In genomic region chr11:116931206-116931953, GRCh38 we compare ENCODE assay signal across 8 cellular contexts.
A peak's percentile ranks its signal among the peaks of the same experiment; 100 is the strongest.
DNase-seq lines count a peak whose midpoint lies in the region; ATAC-seq and TF ChIP-seq lines count a peak whose summit lies in the region.

No MANE protein-coding gene starts in this region.

- no peak overlapping the region for H3K4me3 ChIP-seq in fibroblast of mammary gland (ENCODE audit: control insufficient read depth, low read depth, low read length)

- ATAC-seq in stimulated activated naive CD8-positive, alpha-beta T cell treated with anti-CD3 and anti-CD28 coated beads, Interleukin-15, Interleukin-2, amounts not matched to agents 100 U/mL and 50 U/mL, for 24 hours: peak; percentile 73
- no peak for ATAC-seq in GM21447 (IDR thresholded peaks at IDR 0.05; ENCODE audit: unreplicated experiment)

- DNase-seq in DMS153 (lab: John Stamatoyannopoulos, UW) (peak; percentile 4), DMS153 treated with DMSO at 0.1 percent for 48 hours (lab: John Stamatoyannopoulos, UW; ENCODE audit: unreplicated experiment) (no peak), T-helper 22 cell (ENCODE audit: low read depth) (peak; percentile 44), fibroblast of mammary gland (ENCODE audit: low read depth) (peak; percentile 13), hepatic stellate cell (ENCODE audit: low spot score) (no peak)
- DNase-seq in stimulated activated naive CD8-positive, alpha-beta T cell treated with anti-CD3 and anti-CD28 coated beads, Interleukin-15, Interleukin-2, amounts not matched to agents 100 U/mL and 50 U/mL, for 24 hours: peak; percentile 34
- no peak for DNase-seq in activated CD4-positive, CD25-positive, alpha-beta regulatory T cell treated with anti-CD3 and anti-CD28 coated beads, Interleukin-2, amount 50 U/mL, for 72 hours

- TF ChIP-seq CTCF in fibroblast of mammary gland (conservative IDR thresholded peaks at IDR 0.05; ENCODE audit: control insufficient read depth, insufficient read depth, low read depth, low read length): no peak

Comparison
In these comparisons a context has a peak if more than half of its experiments do, and no peak if none do; other contexts are left out.
1. DNase-seq: peak in DMS153 (single experiment), T-helper 22 cell (single experiment), fibroblast of mammary gland (single experiment) and stimulated activated naive CD8-positive, alpha-beta T cell treated with anti-CD3 and anti-CD28 coated beads, Interleukin-15, Interleukin-2, amounts not matched to agents 100 U/mL and 50 U/mL, for 24 hours (single experiment); none in DMS153 treated with DMSO at 0.1 percent for 48 hours (single experiment), activated CD4-positive, CD25-positive, alpha-beta regulatory T cell treated with anti-CD3 and anti-CD28 coated beads, Interleukin-2, amount 50 U/mL, for 72 hours (single experiment) and hepatic stellate cell (single experiment).